Comparison of ENCODE assay signal across 8 cellular contexts in the genomic region with DNA sequence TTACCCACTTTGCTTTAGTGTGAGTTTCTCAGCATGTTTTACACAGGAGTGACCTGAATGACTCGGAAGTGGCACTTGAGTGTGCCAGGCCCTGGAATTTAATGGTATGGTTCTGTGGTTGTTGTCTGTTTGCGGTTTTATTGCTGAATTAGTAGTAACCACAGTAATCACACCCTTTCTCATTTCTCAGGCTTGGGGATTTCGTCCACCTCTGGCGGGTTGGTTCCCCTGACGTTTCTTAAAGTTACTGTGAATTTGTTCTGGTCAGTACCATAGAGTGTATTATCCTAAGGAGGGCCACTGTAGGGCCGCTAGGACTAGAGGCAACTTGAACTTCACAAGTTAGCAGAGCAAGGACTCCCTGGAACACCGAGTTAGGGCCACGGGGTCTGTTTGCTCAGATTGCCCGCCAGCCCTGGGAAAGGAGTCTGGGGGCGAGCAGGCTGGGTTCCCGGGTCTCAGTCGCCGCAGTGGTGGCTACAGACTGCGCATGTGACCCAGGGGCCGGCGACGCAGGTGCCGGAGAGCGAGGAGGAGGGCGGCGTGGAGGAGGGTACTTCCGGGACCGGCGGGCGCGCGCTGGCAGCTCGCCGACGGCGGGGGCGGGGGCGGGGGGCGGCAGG. TPM values are rescaled to one million over a fixed set of nuclear protein-coding genes. Genes with fewer than 3 reads are reported as not detected.
DNase-seq lines count a peak whose midpoint lies in the region; ATAC-seq and TF ChIP-seq lines count a peak whose summit lies in the region.

No MANE protein-coding gene starts in this region.

- WGBS in ovary, 3 donors, result 3 to 6% (median 3%) methylated on average over 28 to 34 of the region's 34 CpGs

- ATAC-seq in GM19035 (IDR thresholded peaks at IDR 0.05; ENCODE audit: unreplicated experiment), result peak; percentile 86
- ATAC-seq in HG03159 (IDR thresholded peaks at IDR 0.05; ENCODE audit: unreplicated experiment), result peak; percentile 73

- DNase-seq in DMS53 treated with DMSO at 0.1 percent for 48 hours (lab: John Stamatoyannopoulos, UW; ENCODE audit: unreplicated experiment), result peak; percentile 79
- peak; percentile 86 for DNase-seq in SK-N-DZ (ENCODE audit: low spot score)
- DNase-seq in fibroblast of mammary gland (ENCODE audit: low read depth), result no peak
- DNase-seq in ovary, result no peak
- no peak for DNase-seq in GM19240 (ENCODE audit: insufficient read length, low spot score)
- DNase-seq in putamen (ENCODE audit: low spot score), result no peak

- peak overlapping the region; percentile 67 to 78 for H3K27ac ChIP-seq in ovary

- H3K4me3 ChIP-seq in fibroblast of mammary gland (ENCODE audit: control insufficient read depth, low read depth, low read length) (peak overlapping the region; percentile 33), ovary (peak overlapping the region; percentile 69)

- TF ChIP-seq POLR2A in ovary (IDR thresholded peaks at IDR 0.05), result no peak

- no peaks in the 10 kb centered on the region for H3K4me1 ChIP-seq in ovary (ENCODE audit: insufficient read depth)

- no peaks in the 10 kb centered on the region for H3K36me3 ChIP-seq in ovary

- no peak for TF ChIP-seq EP300 in ovary (IDR thresholded peaks at IDR 0.05)

- H3K27me3 ChIP-seq in ovary, result no peaks in the 10 kb centered on the region

- TF ChIP-seq CTCF in fibroblast of mammary gland (conservative IDR thresholded peaks at IDR 0.05; ENCODE audit: control insufficient read depth, insufficient read depth, low read depth, low read length) (no peak), ovary (IDR thresholded peaks at IDR 0.05) (no peak)

- intact Hi-C loops in ovary (cut with DNase I), result no loop called here

- H3K9me3 ChIP-seq in ovary, result no peaks in the 10 kb centered on the region

RNA-seq across cellular contexts. Expression of a gene that starts 0.5 kb away (rescaled TPM):
- polyA plus RNA-seq in SK-N-DZ (2014; cell fraction: cytosol; rRNA removed), result 1.2 and 1.4 TPM in 2 replicates
- 1.7 TPM in 2 replicates for polyA plus RNA-seq in SK-N-DZ (2014; cell fraction: nucleus; rRNA removed)
- total RNA-seq in ovary, result 1 to 10 TPM in 4 of 7 donors, under 1 TPM in 3; 0.30 to 3.7 (median 1.2) TPM
- polyA plus RNA-seq in ovary, result 1 to 10 TPM in 1 of 2 donors, under 1 TPM in 1; 0.83 to 1.2 TPM

RNA-seq across cellular contexts. Expression of a gene that starts 26.3 kb away (rescaled TPM):
- polyA plus RNA-seq in SK-N-DZ (2014; cell fraction: cytosol; rRNA removed), result 69.9 and 75.3 TPM in 2 replicates
- 42.9 and 52.2 TPM in 2 replicates for polyA plus RNA-seq in SK-N-DZ (2014; cell fraction: nucleus; rRNA removed)
- total RNA-seq in ovary, result 10 to 100 TPM; 10.3 to 35.5 (median 18.2) TPM
- polyA plus RNA-seq in ovary, result 10 to 100 TPM; 11.8 to 24.7 TPM

Comparison
In these comparisons a context has a peak if more than half of its experiments do, and no peak if none do; other contexts are left out.
1. DNase-seq: peak in DMS53 treated with DMSO at 0.1 percent for 48 hours (single experiment) and SK-N-DZ (single experiment); none in fibroblast of mammary gland (single experiment), ovary (0 of 5), GM19240 (single experiment) and putamen (single experiment).